36 cellular contexts compared by ENCODE assay signal in genomic region chr15:23753248-23753647, GRCh38.
DNase-seq lines count a peak whose midpoint lies in the region; ATAC-seq, FAIRE-seq and TF ChIP-seq lines count a peak whose summit lies in the region.
"Had no signal": no experiment of that assay in that cellular context is flagged by ENCODE, and none has a peak within 500 bp of the region (broad histone marks: within the 10 kb centered on the region; RNA-seq: fewer than 3 reads in every experiment).

No MANE protein-coding gene starts in this region.

- H3K36me3 ChIP-seq in HepG2 (replicated peaks in 1 of 2; ENCODE audit: control insufficient read depth in 1 of 2, insufficient read depth in 2 of 2, low read length in 2 of 2) (no peaks in the 10 kb centered on the region), right lobe of liver (no peaks in the 10 kb centered on the region), neuronal stem cell (replicated peaks in 1 of 2; ENCODE audit: control insufficient read depth in 2 of 2, insufficient read depth in 2 of 2, low read length in 2 of 2) (no peaks in the 10 kb centered on the region)
- H3K36me3 ChIP-seq: BE2C; BLaER1; BLaER1 treated with 17β-estradiol and CSF1 and Interleukin-3, amounts not matched to agents 10 nM and 100 nM had no signal

- no peak for DNase-seq in HepG2 (ENCODE audit: low spot score)
- DNase-seq in right lobe of liver: no peak
- DNase-seq in neuronal stem cell (ENCODE audit: low spot score): no peak
- DNase-seq in cerebellum (ENCODE audit: low spot score): no peak
- DNase-seq in MCF 10A (ENCODE audit: unreplicated experiment): no peak
- DNase-seq: 8988T; ACHN; AML-193; BE2C; C1 segment of cervical spinal cord; Caco-2; Calu3; CD4-positive, alpha-beta memory T cell; CD4-positive, alpha-beta T cell; CD4-positive, CD25-positive, alpha-beta regulatory T cell; CD8-positive, alpha-beta memory T cell; CD8-positive, alpha-beta T cell; COR-L47; DMS 273 treated with DMSO at 0.1 percent for 48 hours; DMS153; DMS53; DMS79; DMS79 treated with DMSO at 0.1 percent for 48 hours; DND-41; EL had no signal

- H2AFZ ChIP-seq in HepG2 (ENCODE audit: low read length): no peak overlapping the region
- peak overlapping the region; percentile 6 for H2AFZ ChIP-seq in neuronal stem cell (ENCODE audit: low read length)

- no peaks in the 10 kb centered on the region for H3K79me2 ChIP-seq in HepG2 (ENCODE audit: insufficient read depth, low read length)

- no peak overlapping the region for H2BK120ac ChIP-seq in neuronal stem cell (ENCODE audit: low read depth, low read length)

- H2BK5ac ChIP-seq in neuronal stem cell (ENCODE audit: low read length): no peak overlapping the region

- peaks cover 7% of the 10 kb centered on the region for H3K9me3 Mint-ChIP-seq in MCF 10A (ENCODE audit: unreplicated experiment)
- H3K9me3 Mint-ChIP-seq in activated T-helper 17 cell treated with anti-CD3 and anti-CD28 coated beads, Interleukin-2, amount 50 U/mL, for 72 hours: peaks cover 3% of the 10 kb centered on the region

- TF ChIP-seq POLR2A in HepG2 (IDR thresholded peaks at IDR 0.05; ENCODE audit: insufficient read depth in 1 of 2, low read depth in 2 of 2, low read length in 2 of 2): no peak
- no peak for TF ChIP-seq POLR2A in right lobe of liver (IDR thresholded peaks at IDR 0.05)

- POLR2A ChIA-PET in HepG2 (lab: Yijun Ruan, JAX): no interaction called here
- POLR2A ChIA-PET in MCF 10A (lab: Yijun Ruan, JAX): no interaction called here

- TF ChIP-seq RAD21 in HepG2 (CRISPR knock-in tag; IDR thresholded peaks at IDR 0.05): no peak

- peak overlapping the region; percentile 40 for H3K18ac ChIP-seq in neuronal stem cell (ENCODE audit: low read length)

- H3K4me1 ChIP-seq in HepG2 (ENCODE audit: insufficient read depth, low read length) (no peaks in the 10 kb centered on the region), right lobe of liver (no peaks in the 10 kb centered on the region), neuronal stem cell (ENCODE audit: control insufficient read depth in 2 of 2, insufficient read depth in 1 of 2, low read depth in 1 of 2, low read length in 2 of 2) (no peaks in the 10 kb centered on the region)
- H3K4me1 ChIP-seq: A549; BE2C; BLaER1; BLaER1 treated with 17β-estradiol and CSF1 and Interleukin-3, amounts not matched to agents 10 nM and 100 nM; Caco-2 had no signal

- intact Hi-C loops in HepG2 (cut with micrococcal nuclease; ENCODE audit: unreplicated experiment) (no loop called here), right lobe of liver (cut with DNase I) (no loop called here), MCF 10A (cut with micrococcal nuclease) (no loop called here)

- no peaks in the 10 kb centered on the region for H3K27me3 Mint-ChIP-seq in MCF 10A (ENCODE audit: insufficient read depth, unreplicated experiment)
- H3K27me3 Mint-ChIP-seq in activated T-helper 17 cell treated with anti-CD3 and anti-CD28 coated beads, Interleukin-2, amount 50 U/mL, for 72 hours: no peaks in the 10 kb centered on the region
- H3K27me3 Mint-ChIP-seq: B cell; CD4-positive, alpha-beta memory T cell; CD4-positive, alpha-beta T cell; CD4-positive, CD25-positive, alpha-beta regulatory T cell; CD8-positive, alpha-beta memory T cell had no signal

- H3K4me3 Mint-ChIP-seq in MCF 10A (ENCODE audit: unreplicated experiment): no peak overlapping the region
- H3K4me3 Mint-ChIP-seq in activated T-helper 17 cell treated with anti-CD3 and anti-CD28 coated beads, Interleukin-2, amount 50 U/mL, for 72 hours: no peak overlapping the region
- H3K4me3 Mint-ChIP-seq: B cell; CD14-positive monocyte; CD4-positive, alpha-beta memory T cell; CD4-positive, alpha-beta T cell; CD4-positive, CD25-positive, alpha-beta regulatory T cell; CD8-positive, alpha-beta memory T cell; CD8-positive, alpha-beta T cell had no signal

- H3K4me1 Mint-ChIP-seq in MCF 10A (ENCODE audit: insufficient read depth, unreplicated experiment): no peaks in the 10 kb centered on the region
- no peaks in the 10 kb centered on the region for H3K4me1 Mint-ChIP-seq in activated T-helper 17 cell treated with anti-CD3 and anti-CD28 coated beads, Interleukin-2, amount 50 U/mL, for 72 hours
- H3K4me1 Mint-ChIP-seq: B cell; CD14-positive monocyte; CD4-positive, alpha-beta memory T cell; CD4-positive, CD25-positive, alpha-beta regulatory T cell; CD8-positive, alpha-beta memory T cell had no signal

- no peak overlapping the region for H3K27ac ChIP-seq in HepG2 (ENCODE audit: extremely low read length, insufficient read depth, low read length)
- no peak overlapping the region for H3K27ac ChIP-seq in right lobe of liver
- H3K27ac ChIP-seq in C4-2B: peak overlapping the region; percentile 9
- peak overlapping the region; percentile 87; the same call in 1 of the 2 replicates for H3K27ac ChIP-seq in VCaP
- H3K27ac ChIP-seq in neuronal stem cell (replicated peaks; ENCODE audit: low read length): no peak overlapping the region
- H3K27ac ChIP-seq: 22Rv1; A549; BLaER1; BLaER1 treated with 17β-estradiol and CSF1 and Interleukin-3, amounts not matched to agents 10 nM and 100 nM had no signal

- H3K79me1 ChIP-seq in neuronal stem cell (ENCODE audit: low read depth, low read length): no peaks in the 10 kb centered on the region

- WGBS in HepG2 (ENCODE audit: low lambda C conversion rate): 0% methylated on average over 1 of the region's 2 CpGs
- WGBS in right lobe of liver (ENCODE audit: insufficient coverage, low coverage, low lambda C conversion rate, missing lambda C conversion rate): 11% methylated on average over 1 of the region's 2 CpGs
- no CpG with 5 or more reads among the region's 2 CpGs for WGBS in neuronal stem cell (ENCODE audit: extremely low coverage in 2 of 2, insufficient read length in 2 of 2, insufficient replicate concordance in 1 of 2), 2 donors

- H3K4ac ChIP-seq in neuronal stem cell (ENCODE audit: low read length): no peak overlapping the region

- H3K14ac ChIP-seq in neuronal stem cell (ENCODE audit: low read length): no peak overlapping the region

- H3K4me2 ChIP-seq in HepG2 (ENCODE audit: low read depth, low read length) (no peak overlapping the region), neuronal stem cell (ENCODE audit: insufficient read depth, low read length, poor library complexity, severe bottlenecking) (no peak overlapping the region)
- H3K4me2 ChIP-seq: A549; BLaER1; BLaER1 treated with 17β-estradiol and CSF1 and Interleukin-3, amounts not matched to agents 10 nM and 100 nM had no signal

- H3K4me3 ChIP-seq in HepG2 (replicated peaks in 1 of 3; ENCODE audit: insufficient read depth in 1 of 3, low read depth in 2 of 3, low read length in 3 of 3): no peak overlapping the region
- no peak overlapping the region for H3K4me3 ChIP-seq in right lobe of liver
- no peak overlapping the region for H3K4me3 ChIP-seq in neuronal stem cell (ENCODE audit: low read length in 2 of 2)
- H3K4me3 ChIP-seq: A549; BLaER1; BLaER1 treated with 17β-estradiol and CSF1 and Interleukin-3, amounts not matched to agents 10 nM and 100 nM had no signal

- no peak overlapping the region for H3K23ac ChIP-seq in neuronal stem cell (ENCODE audit: low read depth, low read length, poor library complexity)

- ATAC-seq in HepG2: peak; percentile 74
- ATAC-seq in right lobe of liver: no peak
- ATAC-seq in activated T-helper 17 cell treated with anti-CD3 and anti-CD28 coated beads, Interleukin-2, amount 50 U/mL, for 72 hours (replicated peaks): no peak
- ATAC-seq: A549; CD8-positive, alpha-beta T cell had no signal

- TF ChIP-seq EP300 in HepG2 (IDR thresholded peaks at IDR 0.05; ENCODE audit: low read depth in 2 of 2, low read length in 2 of 2) (no peak), HepG2 (CRISPR knock-in tag; IDR thresholded peaks at IDR 0.05; ENCODE audit: borderline replicate concordance) (no peak)

- no peak overlapping the region for H2AK5ac ChIP-seq in neuronal stem cell (ENCODE audit: low read depth, low read length)

- no peak overlapping the region for H4K8ac ChIP-seq in neuronal stem cell (ENCODE audit: low read depth, low read length)

- H3K27ac Mint-ChIP-seq in MCF 10A (ENCODE audit: low read depth, unreplicated experiment): no peak overlapping the region
- H3K27ac Mint-ChIP-seq in activated T-helper 17 cell treated with anti-CD3 and anti-CD28 coated beads, Interleukin-2, amount 50 U/mL, for 72 hours: no peak overlapping the region
- H3K27ac Mint-ChIP-seq: B cell; CD14-positive monocyte; CD4-positive, alpha-beta memory T cell; CD4-positive, alpha-beta T cell; CD4-positive, CD25-positive, alpha-beta regulatory T cell; CD8-positive, alpha-beta memory T cell; CD8-positive, alpha-beta T cell had no signal

- TF ChIP-seq CTCF in HepG2 (CRISPR knock-in tag; IDR thresholded peaks at IDR 0.05): no peak
- no peak for TF ChIP-seq CTCF in right lobe of liver (IDR thresholded peaks at IDR 0.05)
- TF ChIP-seq CTCF in C4-2B (conservative IDR thresholded peaks at IDR 0.05): no peak
- no peak for TF ChIP-seq CTCF in VCaP (conservative IDR thresholded peaks at IDR 0.05)
- no peak for TF ChIP-seq CTCF in MCF 10A (IDR thresholded peaks at IDR 0.05; ENCODE audit: unreplicated experiment)

- H3K9ac ChIP-seq in HepG2 (ENCODE audit: insufficient read depth, low read depth, low read length) (no peak overlapping the region), neuronal stem cell (ENCODE audit: low read depth, low read length, poor library complexity) (no peak overlapping the region)
- H3K9ac ChIP-seq: BLaER1; BLaER1 treated with 17β-estradiol and CSF1 and Interleukin-3, amounts not matched to agents 10 nM and 100 nM had no signal

- no peak for FAIRE-seq in HepG2 (lab: Jason Lieb, UNC)
- FAIRE-seq: A204.1, A549, D721Med had no signal

- H3K27me3 ChIP-seq in HepG2 (ENCODE audit: control insufficient read depth in 1 of 2, insufficient read depth in 2 of 2, low read length in 2 of 2) (no peaks in the 10 kb centered on the region), right lobe of liver (no peaks in the 10 kb centered on the region), neuronal stem cell (ENCODE audit: control insufficient read depth in 3 of 3, insufficient read depth in 3 of 3, low read depth in 1 of 3, low read length in 3 of 3) (no peaks in the 10 kb centered on the region)
- H3K27me3 ChIP-seq: BE2C; BLaER1; BLaER1 treated with 17β-estradiol and CSF1 and Interleukin-3, amounts not matched to agents 10 nM and 100 nM had no signal

- in situ Hi-C loops in HepG2 (cut with HindIII; ENCODE audit: extremely low pct_ligation_motif_present, low pct_unique_long_range_greater_than_20kb): no loop called here

- BruUV-seq in HepG2 (replicated peaks; lab: Mats Ljungman, UMichigan): no TSS peak
- BruUV-seq in MCF 10A (replicated peaks; lab: Mats Ljungman, UMichigan): no TSS peak

- no peak overlapping the region for H2BK12ac ChIP-seq in neuronal stem cell (ENCODE audit: low read length)

- H4K20me1 ChIP-seq in HepG2 (ENCODE audit: insufficient read depth, low read length): no peaks in the 10 kb centered on the region
- H4K20me1 ChIP-seq: BLaER1; BLaER1 treated with 17β-estradiol and CSF1 and Interleukin-3, amounts not matched to agents 10 nM and 100 nM had no signal

- CTCF ChIA-PET in HepG2 (lab: Yijun Ruan, JAX; ENCODE audit: low intra/inter-chr PET ratio, low total read pairs): no interaction called here
- CTCF ChIA-PET in MCF 10A (lab: Yijun Ruan, JAX): no interaction called here

- H4K91ac ChIP-seq in neuronal stem cell (ENCODE audit: low read depth, low read length, poor library complexity): no peak overlapping the region

- no peak overlapping the region for H2BK15ac ChIP-seq in neuronal stem cell (ENCODE audit: low read length)

- no peaks in the 10 kb centered on the region for H3K36me3 Mint-ChIP-seq in MCF 10A (ENCODE audit: insufficient read depth, unreplicated experiment)
- H3K36me3 Mint-ChIP-seq in activated T-helper 17 cell treated with anti-CD3 and anti-CD28 coated beads, Interleukin-2, amount 50 U/mL, for 72 hours (ENCODE audit: low read depth): no peaks in the 10 kb centered on the region
- H3K36me3 Mint-ChIP-seq: CD14-positive monocyte; CD4-positive, alpha-beta memory T cell; CD4-positive, CD25-positive, alpha-beta regulatory T cell; CD8-positive, alpha-beta memory T cell; CD8-positive, alpha-beta T cell had no signal

- peaks cover 29% of the 10 kb centered on the region; the same call in 1 of the 2 replicates for H3K9me3 ChIP-seq in HepG2 (ENCODE audit: low read length)
- no peaks in the 10 kb centered on the region for H3K9me3 ChIP-seq in right lobe of liver
- peaks cover 9 to 21% of the 10 kb centered on the region in 2 donors for H3K9me3 ChIP-seq in neuronal stem cell (replicated peaks in 1 of 2; ENCODE audit: control insufficient read depth in 2 of 2, insufficient read depth in 1 of 2, low read depth in 1 of 2, low read length in 2 of 2)
- H3K9me3 ChIP-seq: BE2C had no signal

Comparison
In these comparisons a context has a peak if more than half of its experiments do, and no peak if none do; other contexts are left out.
1. H3K27ac ChIP-seq: peak in C4-2B (single experiment) and VCaP (single experiment); none in HepG2 (single experiment), right lobe of liver (0 of 3) and neuronal stem cell (single experiment).